In genomic region chr5:1135696-1136525, GRCh38 we compare ENCODE assay signal across 1 cellular context.
TF ChIP-seq lines count a peak whose summit lies in the region.

No MANE protein-coding gene starts in this region.

TF ChIP-seq in HepG2, 621 proteins besides CTCF, POLR2A, EP300 and RAD21 (continued from another document):
- TF ChIP-seq, protein P1, sequence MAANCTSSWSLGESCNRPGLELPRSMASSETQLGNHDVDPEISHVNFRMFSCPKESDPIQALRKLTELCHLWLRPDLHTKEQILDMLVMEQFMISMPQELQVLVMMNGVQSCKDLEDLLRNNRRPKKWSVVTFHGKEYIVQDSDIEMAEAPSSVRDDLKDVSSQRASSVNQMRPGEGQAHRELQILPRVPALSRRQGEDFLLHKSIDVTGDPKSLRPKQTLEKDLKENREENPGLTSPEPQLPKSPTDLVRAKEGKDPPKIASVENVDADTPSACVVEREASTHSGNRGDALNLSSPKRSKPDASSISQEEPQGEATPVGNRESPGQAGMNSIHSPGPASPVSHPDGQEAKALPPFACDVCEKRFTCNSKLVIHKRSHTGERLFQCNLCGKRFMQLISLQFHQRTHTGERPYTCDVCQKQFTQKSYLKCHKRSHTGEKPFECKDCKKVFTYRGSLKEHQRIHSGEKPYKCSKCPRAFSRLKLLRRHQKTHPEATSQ (CRISPR knock-in tag; IDR thresholded peaks at IDR 0.05; ENCODE audit: borderline replicate concordance), result no peak
- peak; percentile 42; the same call in 1 of the 2 replicates for TF ChIP-seq SOX5 (CRISPR knock-in tag; IDR thresholded peaks at IDR 0.05; ENCODE audit: borderline replicate concordance)
- no peak for TF ChIP-seq RFXAP (CRISPR knock-in tag; IDR thresholded peaks at IDR 0.05; ENCODE audit: borderline replicate concordance)
- no peak for TF ChIP-seq ZNF75D (CRISPR knock-in tag; IDR thresholded peaks at IDR 0.05; ENCODE audit: borderline replicate concordance)
- peak; percentile 17; the same call in 1 of the 2 replicates for TF ChIP-seq ZNF292 (CRISPR knock-in tag; IDR thresholded peaks at IDR 0.05; ENCODE audit: borderline replicate concordance, low read depth)
